1 cellular context compared by ENCODE assay signal in the genomic region with DNA sequence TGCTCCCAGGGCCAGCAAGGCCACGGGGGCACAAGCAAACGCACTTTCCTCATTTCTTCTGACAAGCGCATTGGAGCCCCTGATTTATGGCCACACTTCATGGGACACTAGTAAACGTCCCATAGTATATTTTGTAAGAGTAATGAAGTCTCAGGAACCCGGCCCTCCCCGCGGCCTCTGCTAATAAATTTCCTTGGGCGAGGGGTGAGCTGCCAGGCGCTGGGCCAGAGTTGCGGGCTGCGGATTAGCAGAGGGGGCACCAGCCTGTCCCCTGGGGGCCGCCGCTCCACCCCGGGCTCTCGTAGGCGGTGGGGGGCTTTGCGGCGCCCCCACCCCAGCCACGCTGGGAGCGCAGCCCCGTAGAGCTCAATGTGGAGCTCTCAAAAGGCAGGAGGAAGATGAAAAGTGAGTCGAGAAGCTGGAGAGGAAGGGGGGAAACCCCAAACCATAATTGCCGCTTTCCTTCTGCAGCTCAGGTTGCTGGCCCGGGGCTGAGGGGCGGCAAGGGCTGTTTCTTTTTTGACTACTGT.
TF ChIP-seq lines count a peak whose summit lies in the region.

No MANE protein-coding gene starts in this region.

TF ChIP-seq in GM23338, 12 proteins besides CTCF, POLR2A, EP300 and RAD21 (continued from another document):
- TF ChIP-seq, protein P1, sequence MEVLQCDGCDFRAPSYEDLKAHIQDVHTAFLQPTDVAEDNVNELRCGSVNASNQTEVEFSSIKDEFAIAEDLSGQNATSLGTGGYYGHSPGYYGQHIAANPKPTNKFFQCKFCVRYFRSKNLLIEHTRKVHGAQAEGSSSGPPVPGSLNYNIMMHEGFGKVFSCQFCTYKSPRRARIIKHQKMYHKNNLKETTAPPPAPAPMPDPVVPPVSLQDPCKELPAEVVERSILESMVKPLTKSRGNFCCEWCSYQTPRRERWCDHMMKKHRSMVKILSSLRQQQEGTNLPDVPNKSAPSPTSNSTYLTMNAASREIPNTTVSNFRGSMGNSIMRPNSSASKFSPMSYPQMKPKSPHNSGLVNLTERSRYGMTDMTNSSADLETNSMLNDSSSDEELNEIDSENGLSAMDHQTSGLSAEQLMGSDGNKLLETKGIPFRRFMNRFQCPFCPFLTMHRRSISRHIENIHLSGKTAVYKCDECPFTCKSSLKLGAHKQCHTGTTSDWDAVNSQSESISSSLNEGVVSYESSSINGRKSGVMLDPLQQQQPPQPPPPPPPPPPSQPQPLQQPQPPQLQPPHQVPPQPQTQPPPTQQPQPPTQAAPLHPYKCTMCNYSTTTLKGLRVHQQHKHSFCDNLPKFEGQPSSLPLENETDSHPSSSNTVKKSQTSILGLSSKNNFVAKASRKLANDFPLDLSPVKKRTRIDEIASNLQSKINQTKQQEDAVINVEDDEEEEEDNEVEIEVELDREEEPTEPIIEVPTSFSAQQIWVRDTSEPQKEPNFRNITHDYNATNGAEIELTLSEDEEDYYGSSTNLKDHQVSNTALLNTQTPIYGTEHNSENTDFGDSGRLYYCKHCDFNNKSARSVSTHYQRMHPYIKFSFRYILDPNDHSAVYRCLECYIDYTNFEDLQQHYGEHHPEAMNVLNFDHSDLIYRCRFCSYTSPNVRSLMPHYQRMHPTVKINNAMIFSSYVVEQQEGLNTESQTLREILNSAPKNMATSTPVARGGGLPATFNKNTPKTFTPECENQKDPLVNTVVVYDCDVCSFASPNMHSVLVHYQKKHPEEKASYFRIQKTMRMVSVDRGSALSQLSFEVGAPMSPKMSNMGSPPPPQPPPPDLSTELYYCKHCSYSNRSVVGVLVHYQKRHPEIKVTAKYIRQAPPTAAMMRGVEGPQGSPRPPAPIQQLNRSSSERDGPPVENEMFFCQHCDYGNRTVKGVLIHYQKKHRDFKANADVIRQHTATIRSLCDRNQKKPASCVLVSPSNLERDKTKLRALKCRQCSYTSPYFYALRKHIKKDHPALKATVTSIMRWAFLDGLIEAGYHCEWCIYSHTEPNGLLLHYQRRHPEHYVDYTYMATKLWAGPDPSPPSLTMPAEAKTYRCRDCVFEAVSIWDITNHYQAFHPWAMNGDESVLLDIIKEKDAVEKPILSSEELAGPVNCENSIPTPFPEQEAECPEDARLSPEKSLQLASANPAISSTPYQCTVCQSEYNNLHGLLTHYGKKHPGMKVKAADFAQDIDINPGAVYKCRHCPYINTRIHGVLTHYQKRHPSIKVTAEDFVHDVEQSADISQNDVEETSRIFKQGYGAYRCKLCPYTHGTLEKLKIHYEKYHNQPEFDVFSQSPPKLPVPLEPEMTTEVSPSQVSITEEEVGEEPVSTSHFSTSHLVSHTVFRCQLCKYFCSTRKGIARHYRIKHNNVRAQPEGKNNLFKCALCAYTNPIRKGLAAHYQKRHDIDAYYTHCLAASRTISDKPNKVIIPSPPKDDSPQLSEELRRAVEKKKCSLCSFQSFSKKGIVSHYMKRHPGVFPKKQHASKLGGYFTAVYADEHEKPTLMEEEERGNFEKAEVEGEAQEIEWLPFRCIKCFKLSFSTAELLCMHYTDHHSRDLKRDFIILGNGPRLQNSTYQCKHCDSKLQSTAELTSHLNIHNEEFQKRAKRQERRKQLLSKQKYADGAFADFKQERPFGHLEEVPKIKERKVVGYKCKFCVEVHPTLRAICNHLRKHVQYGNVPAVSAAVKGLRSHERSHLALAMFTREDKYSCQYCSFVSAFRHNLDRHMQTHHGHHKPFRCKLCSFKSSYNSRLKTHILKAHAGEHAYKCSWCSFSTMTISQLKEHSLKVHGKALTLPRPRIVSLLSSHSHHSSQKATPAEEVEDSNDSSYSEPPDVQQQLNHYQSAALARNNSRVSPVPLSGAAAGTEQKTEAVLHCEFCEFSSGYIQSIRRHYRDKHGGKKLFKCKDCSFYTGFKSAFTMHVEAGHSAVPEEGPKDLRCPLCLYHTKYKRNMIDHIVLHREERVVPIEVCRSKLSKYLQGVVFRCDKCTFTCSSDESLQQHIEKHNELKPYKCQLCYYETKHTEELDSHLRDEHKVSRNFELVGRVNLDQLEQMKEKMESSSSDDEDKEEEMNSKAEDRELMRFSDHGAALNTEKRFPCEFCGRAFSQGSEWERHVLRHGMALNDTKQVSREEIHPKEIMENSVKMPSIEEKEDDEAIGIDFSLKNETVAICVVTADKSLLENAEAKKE (CRISPR knock-in tag; IDR thresholded peaks at IDR 0.05) = no peak
- TF ChIP-seq EZH2 (IDR thresholded peaks at IDR 0.05; ENCODE audit: low read depth, unreplicated experiment) (no peak), ETS1 (IDR thresholded peaks at IDR 0.05) (no peak), EZH2phosphoT487 (IDR thresholded peaks at IDR 0.05; ENCODE audit: unreplicated experiment) (no peak), JUNB (IDR thresholded peaks at IDR 0.05; ENCODE audit: unreplicated experiment) (no peak), NANOG (IDR thresholded peaks at IDR 0.05; ENCODE audit: borderline replicate concordance) (no peak), ZNF331 (CRISPR knock-in tag; IDR thresholded peaks at IDR 0.05; ENCODE audit: low read depth) (no peak), POLR2AphosphoS5 (IDR thresholded peaks at IDR 0.05; ENCODE audit: low read depth) (no peak)
- TF ChIP-seq, protein P2, sequence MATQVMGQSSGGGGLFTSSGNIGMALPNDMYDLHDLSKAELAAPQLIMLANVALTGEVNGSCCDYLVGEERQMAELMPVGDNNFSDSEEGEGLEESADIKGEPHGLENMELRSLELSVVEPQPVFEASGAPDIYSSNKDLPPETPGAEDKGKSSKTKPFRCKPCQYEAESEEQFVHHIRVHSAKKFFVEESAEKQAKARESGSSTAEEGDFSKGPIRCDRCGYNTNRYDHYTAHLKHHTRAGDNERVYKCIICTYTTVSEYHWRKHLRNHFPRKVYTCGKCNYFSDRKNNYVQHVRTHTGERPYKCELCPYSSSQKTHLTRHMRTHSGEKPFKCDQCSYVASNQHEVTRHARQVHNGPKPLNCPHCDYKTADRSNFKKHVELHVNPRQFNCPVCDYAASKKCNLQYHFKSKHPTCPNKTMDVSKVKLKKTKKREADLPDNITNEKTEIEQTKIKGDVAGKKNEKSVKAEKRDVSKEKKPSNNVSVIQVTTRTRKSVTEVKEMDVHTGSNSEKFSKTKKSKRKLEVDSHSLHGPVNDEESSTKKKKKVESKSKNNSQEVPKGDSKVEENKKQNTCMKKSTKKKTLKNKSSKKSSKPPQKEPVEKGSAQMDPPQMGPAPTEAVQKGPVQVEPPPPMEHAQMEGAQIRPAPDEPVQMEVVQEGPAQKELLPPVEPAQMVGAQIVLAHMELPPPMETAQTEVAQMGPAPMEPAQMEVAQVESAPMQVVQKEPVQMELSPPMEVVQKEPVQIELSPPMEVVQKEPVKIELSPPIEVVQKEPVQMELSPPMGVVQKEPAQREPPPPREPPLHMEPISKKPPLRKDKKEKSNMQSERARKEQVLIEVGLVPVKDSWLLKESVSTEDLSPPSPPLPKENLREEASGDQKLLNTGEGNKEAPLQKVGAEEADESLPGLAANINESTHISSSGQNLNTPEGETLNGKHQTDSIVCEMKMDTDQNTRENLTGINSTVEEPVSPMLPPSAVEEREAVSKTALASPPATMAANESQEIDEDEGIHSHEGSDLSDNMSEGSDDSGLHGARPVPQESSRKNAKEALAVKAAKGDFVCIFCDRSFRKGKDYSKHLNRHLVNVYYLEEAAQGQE (IDR thresholded peaks at IDR 0.05; ENCODE audit: unreplicated experiment) = no peak
TF ChIP-seq in GM23338: peak in this region for 0.
